Comparison of ENCODE assay signal across 2 cellular contexts in genomic region chr4:84151574-84151973, GRCh38.
TF ChIP-seq lines count a peak whose summit lies in the region.

No MANE protein-coding gene starts in this region.

TF ChIP-seq in HCT116, 20 proteins besides CTCF, POLR2A, EP300 and RAD21:
- no peak for TF ChIP-seq YY1 (IDR thresholded peaks at IDR 0.05; ENCODE audit: extremely low read depth, insufficient replicate concordance, low read depth, low read length)
- no peak for TF ChIP-seq EZH2 (IDR thresholded peaks at IDR 0.05)
- no peak for TF ChIP-seq MAX (IDR thresholded peaks at IDR 0.05)
- TF ChIP-seq ZNF274 (IDR thresholded peaks at IDR 0.05; ENCODE audit: low read depth, low read length): no peak
- no peak for TF ChIP-seq EZH2phosphoT487 (IDR thresholded peaks at IDR 0.05; ENCODE audit: borderline replicate concordance)
- TF ChIP-seq TCF7L2 (IDR thresholded peaks at IDR 0.05; ENCODE audit: borderline replicate concordance, extremely low read depth, insufficient read depth, insufficient read length): no peak
- TF ChIP-seq ZFX (IDR thresholded peaks at IDR 0.05): no peak
- TF ChIP-seq CBX3 (IDR thresholded peaks at IDR 0.05; ENCODE audit: low read depth): no peak
- TF ChIP-seq ZBTB33 (IDR thresholded peaks at IDR 0.05; ENCODE audit: extremely low read depth, insufficient replicate concordance, low read length): no peak
- TF ChIP-seq ELF1 (IDR thresholded peaks at IDR 0.05; ENCODE audit: borderline replicate concordance, low read depth): no peak

TF ChIP-seq in H1, 55 proteins besides CTCF, POLR2A, EP300 and RAD21:
- TF ChIP-seq RFX5 (IDR thresholded peaks at IDR 0.05; ENCODE audit: borderline replicate concordance, low read depth, low read length): no peak
